39 cellular contexts compared by ENCODE assay signal in genomic region chr13:111353508-111353907, GRCh38. TPM values are rescaled to one million over a fixed set of nuclear protein-coding genes. Genes with fewer than 3 reads are reported as not detected.
"Had no signal": no experiment of that assay in that cellular context is flagged by ENCODE, and none has a peak within 500 bp of the region (broad histone marks: within the 10 kb centered on the region; RNA-seq: fewer than 3 reads in every experiment).

No MANE protein-coding gene starts in this region.

- H3K4me3 ChIP-seq: MG63 had no signal

- H3K9me3 ChIP-seq: MG63 had no signal

- H3K36me3 ChIP-seq: MG63 had no signal

- H3K4me2 ChIP-seq: KMS-11 had no signal

- H3K27ac ChIP-seq: KMS-11 had no signal

- DNase-seq: Karpas-422, Kasumi-1, KG1, MG63, MM.1S, MV-4-11, NCI-H1048, NCI-H1092, NCI-H1092 treated with DMSO at 0.1 percent for 48 hours, NCI-H1105, NCI-H1105 treated with DMSO at 0.1 percent for 48 hours, NCI-H1417, NCI-H1417 treated with DMSO at 0.1 percent for 48 hours, NCI-H1436, NCI-H1436 treated with DMSO at 0.1 percent for 48 hours, NCI-H146, NCI-H1694, NCI-H1694 treated with DMSO at 0.1 percent for 48 hours, NCI-H187, NCI-H187 treated with DMSO at 0.1 percent for 48 hours, NCI-H1930, NCI-H2029, NCI-H2029 treated with DMSO at 0.1 percent for 48 hours, NCI-H2081, NCI-H2081 treated with DMSO at 0.1 percent for 48 hours, NCI-H2107, NCI-H2171, NCI-H2171 treated with DMSO at 0.1 percent for 48 hours, NCI-H2227 treated with DMSO at 0.1 percent for 48 hours, NCI-H226, NCI-H345, NCI-H446, NCI-H446 treated with DMSO at 0.1 percent for 48 hours, NCI-H510A had no signal

- H3K9ac ChIP-seq: KMS-11 had no signal

RNA-seq across cellular contexts. Expression of gene TEX29, which starts 33.1 kb away (rescaled TPM):
- total RNA-seq: LHCN-M2, M059J, MCF 10A, NCI-H460 had no signal
